ENCODE assay signal across 13 cellular contexts in the genomic region with DNA sequence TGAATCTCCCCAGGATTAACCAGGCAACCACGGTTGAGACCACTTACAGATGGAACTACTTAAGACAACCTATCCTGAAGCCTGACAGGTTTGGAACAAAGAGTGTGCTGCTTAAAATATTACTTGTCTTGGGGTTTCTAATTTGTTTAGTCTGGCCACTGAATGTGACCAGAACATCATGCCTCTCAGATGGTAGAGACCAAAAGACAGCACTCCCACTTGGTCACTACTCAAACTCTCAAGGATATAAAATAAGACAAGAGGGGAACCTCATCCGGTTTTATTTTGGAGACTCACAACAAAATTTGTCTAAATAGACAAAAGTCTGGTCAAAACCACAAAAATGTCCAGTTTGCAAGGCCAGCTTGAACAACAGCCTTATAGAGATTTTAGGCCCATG. TPM values are rescaled to one million over a fixed set of nuclear protein-coding genes. Genes with fewer than 3 reads are reported as not detected.
DNase-seq lines count a peak whose midpoint lies in the region; TF ChIP-seq lines count a peak whose summit lies in the region.
"Had no signal": no experiment of that assay in that cellular context is flagged by ENCODE, and none has a peak within 500 bp of the region (broad histone marks: within the 10 kb centered on the region; RNA-seq: fewer than 3 reads in every experiment).

No MANE protein-coding gene starts in this region.

- H3K18ac ChIP-seq in mesendoderm (ENCODE audit: low read length) = peak overlapping the region; percentile 7

- WGBS in mesendoderm (ENCODE audit: extremely low coverage, insufficient coverage, low lambda C conversion rate) = no CpG with 5 or more reads among the region's 2 CpGs

- H2BK120ac ChIP-seq in mesendoderm (ENCODE audit: low read depth, low read length) = peak overlapping the region; percentile 51

- H3K4me3 Mint-ChIP-seq in activated naive CD4-positive, alpha-beta T cell treated with anti-CD3 and anti-CD28 coated beads for 36 hours = no peak overlapping the region
- H3K4me3 Mint-ChIP-seq: CD4-positive, alpha-beta T cell; IgD-negative memory B cell had no signal

- H3K4me3 ChIP-seq in BJ (ENCODE audit: low read depth, low read length) (no peak overlapping the region), MM.1S (ENCODE audit: low read length) (no peak overlapping the region), astrocyte of the spinal cord (ENCODE audit: low read depth, low read length) (no peak overlapping the region), mesendoderm (ENCODE audit: low read length) (no peak overlapping the region), tibial artery (no peak overlapping the region)
- H3K4me3 ChIP-seq: GM23248 had no signal

- no peak overlapping the region for H3K4me2 ChIP-seq in MM.1S (ENCODE audit: low read depth, low read length)
- H3K4me2 ChIP-seq in mesendoderm (ENCODE audit: low read length) = no peak overlapping the region

- H3K36me3 Mint-ChIP-seq in activated naive CD4-positive, alpha-beta T cell treated with anti-CD3 and anti-CD28 coated beads for 36 hours (ENCODE audit: low read depth) = no peaks in the 10 kb centered on the region

- no peaks in the 10 kb centered on the region for H3K27me3 Mint-ChIP-seq in activated naive CD4-positive, alpha-beta T cell treated with anti-CD3 and anti-CD28 coated beads for 36 hours (ENCODE audit: low read depth)

- H3K23ac ChIP-seq in mesendoderm (ENCODE audit: low read length) = no peak overlapping the region

- no peak overlapping the region for H3K9ac ChIP-seq in MM.1S (ENCODE audit: low read length)
- H3K9ac ChIP-seq in mesendoderm (ENCODE audit: low read length) = no peak overlapping the region
- H3K9ac ChIP-seq: GM23248 had no signal

- DNase-seq in BJ (ENCODE audit: low read depth) (peak; percentile 56), MM.1S (no peak), astrocyte of the spinal cord (ENCODE audit: low read depth, low spot score) (peak; percentile 50), mesendoderm (no peak), head of caudate nucleus (no peak), tibial artery (no peak)
- DNase-seq in activated naive CD4-positive, alpha-beta T cell treated with anti-CD3 and anti-CD28 coated beads for 36 hours = no peak
- DNase-seq: C1 segment of cervical spinal cord; CD4-positive, alpha-beta T cell; DMS79; EL; GM23248 had no signal

- H3K79me2 ChIP-seq in MM.1S (ENCODE audit: low read length) = no peaks in the 10 kb centered on the region
- no peaks in the 10 kb centered on the region for H3K79me2 ChIP-seq in mesendoderm (ENCODE audit: control insufficient read depth, insufficient read depth, low read length)

- in situ Hi-C loops in astrocyte of the spinal cord (cut with HindIII; ENCODE audit: low sequenced_read_pairs) = no loop called here

- CTCF ChIA-PET in BJ (lab: Yijun Ruan, JAX) = interaction anchor here (0.6 kb wide), 1 partner anchor 494 kb away, joined by 3 read pairs; no protein-coding TSS in a partner anchor
- CTCF ChIA-PET in activated naive CD4-positive, alpha-beta T cell treated with anti-CD3 and anti-CD28 coated beads for 36 hours (lab: Charles Lee) = no interaction called here

- H3K9me3 ChIP-seq in MM.1S (replicated peaks; ENCODE audit: insufficient read depth, low read length) (no peaks in the 10 kb centered on the region), tibial artery (no peaks in the 10 kb centered on the region)

- peak overlapping the region; percentile 12 for H2AK5ac ChIP-seq in mesendoderm (ENCODE audit: low read length)

- intact Hi-C loops in activated naive CD4-positive, alpha-beta T cell treated with anti-CD3 and anti-CD28 coated beads for 36 hours (cut with micrococcal nuclease) = no loop called here
- intact Hi-C loops in head of caudate nucleus (cut with DNase I) = loop anchor here (10.0 kb wide), 2 partner anchors 167 to 777 kb away; a partner anchor contains a TSS
- intact Hi-C loops in tibial artery (cut with DNase I; ENCODE audit: low total_unique reads) = loop anchor here (10.0 kb wide), 1 partner anchor 317 kb away; no protein-coding TSS in a partner anchor

- peak overlapping the region; percentile 59 for H3K56ac ChIP-seq in mesendoderm (ENCODE audit: low read length)

- no peak overlapping the region for H4K8ac ChIP-seq in mesendoderm (ENCODE audit: low read depth, low read length)

- H4K20me1 ChIP-seq in MM.1S (ENCODE audit: insufficient read depth, low read length) = no peaks in the 10 kb centered on the region

- peaks cover 14% of the 10 kb centered on the region for H3F3A ChIP-seq in MM.1S (ENCODE audit: insufficient read depth, low read length)

- no peaks in the 10 kb centered on the region for H3K36me3 ChIP-seq in BJ (ENCODE audit: control insufficient read depth, insufficient read depth, low read length)
- no peaks in the 10 kb centered on the region for H3K36me3 ChIP-seq in MM.1S (replicated peaks; ENCODE audit: insufficient read depth, low read length)
- no peaks in the 10 kb centered on the region for H3K36me3 ChIP-seq in mesendoderm (ENCODE audit: control insufficient read depth, insufficient read depth, low read length)
- no peaks in the 10 kb centered on the region for H3K36me3 ChIP-seq in tibial artery

- TF ChIP-seq CTCF in BJ (IDR thresholded peaks at IDR 0.05; ENCODE audit: insufficient read depth, low read depth, low read length) (no peak), MM.1S (IDR thresholded peaks at IDR 0.05; ENCODE audit: low read length) (no peak), astrocyte of the spinal cord (IDR thresholded peaks at IDR 0.05; ENCODE audit: low read depth, low read length) (no peak), tibial artery (IDR thresholded peaks at IDR 0.05) (no peak)

- no peak overlapping the region for H4K5ac ChIP-seq in mesendoderm (ENCODE audit: low read length)

- no peak overlapping the region for H2BK15ac ChIP-seq in mesendoderm (replicated peaks; ENCODE audit: low read depth)

- 0 out of 2 replicates have a peak overlapping the region, but pooled peaks have one; percentile 1 for H2AFZ ChIP-seq in MM.1S (ENCODE audit: low read length)
- H2AFZ ChIP-seq: GM23248 had no signal

- peaks cover 11% of the 10 kb centered on the region for H3K4me1 Mint-ChIP-seq in activated naive CD4-positive, alpha-beta T cell treated with anti-CD3 and anti-CD28 coated beads for 36 hours (ENCODE audit: low read depth)

- no peak overlapping the region for H3K27ac ChIP-seq in MM.1S (ENCODE audit: low read length)
- peak overlapping the region; percentile 66 for H3K27ac ChIP-seq in mesendoderm (ENCODE audit: low read depth, low read length)
- no peak overlapping the region for H3K27ac ChIP-seq in tibial artery
- H3K27ac ChIP-seq: GM23248 had no signal

- peak overlapping the region; percentile 79 for H3K4ac ChIP-seq in mesendoderm (ENCODE audit: low read depth, low read length)

- H3K27ac Mint-ChIP-seq in activated naive CD4-positive, alpha-beta T cell treated with anti-CD3 and anti-CD28 coated beads for 36 hours = no peak overlapping the region
- H3K27ac Mint-ChIP-seq: CD4-positive, alpha-beta T cell; IgD-negative memory B cell had no signal

- no peaks in the 10 kb centered on the region for H3K27me3 ChIP-seq in BJ (ENCODE audit: control insufficient read depth, insufficient read depth, low read length)
- no peaks in the 10 kb centered on the region for H3K27me3 ChIP-seq in MM.1S (replicated peaks; ENCODE audit: insufficient read depth, low read length)
- no peaks in the 10 kb centered on the region for H3K27me3 ChIP-seq in mesendoderm (ENCODE audit: insufficient read depth, low read length, poor library complexity)
- no peaks in the 10 kb centered on the region for H3K27me3 ChIP-seq in tibial artery

- H3K9me3 Mint-ChIP-seq in activated naive CD4-positive, alpha-beta T cell treated with anti-CD3 and anti-CD28 coated beads for 36 hours = no peaks in the 10 kb centered on the region
- H3K9me3 Mint-ChIP-seq: CD4-positive, alpha-beta T cell; IgD-negative memory B cell had no signal

- POLR2A ChIA-PET in BJ (lab: Charles Lee) = no interaction called here

- no peaks in the 10 kb centered on the region for H3K9me2 ChIP-seq in MM.1S (replicated peaks; ENCODE audit: insufficient read depth, low read length)

- H2BK5ac ChIP-seq in mesendoderm (ENCODE audit: low read length) = peak overlapping the region; percentile 23

- H3K4me1 ChIP-seq in MM.1S (ENCODE audit: low read length) (peaks cover 25% of the 10 kb centered on the region), mesendoderm (ENCODE audit: control insufficient read depth, low read depth, low read length) (no peaks in the 10 kb centered on the region), tibial artery (peaks cover 0 to 13% (median 2%) of the 10 kb centered on the region in 4 donors)

- no peaks in the 10 kb centered on the region for H3K79me1 ChIP-seq in mesendoderm (ENCODE audit: low read length)

RNA-seq across cellular contexts. Expression of a gene that starts 15.4 kb away (rescaled TPM):
- polyA plus RNA-seq in BJ (2011; rRNA removed) = 35.6 and 44.5 TPM in 2 replicates
- polyA minus RNA-seq in BJ (2011; rRNA and poly(A)+ RNA removed) = 4.4 and 5.9 TPM in 2 replicates
- 146 TPM for polyA plus RNA-seq in mesendoderm (2013, experiment 1 of 2)
- polyA plus RNA-seq in mesendoderm (2013, experiment 2 of 2) = 197 TPM
- total RNA-seq in activated naive CD4-positive, alpha-beta T cell treated with anti-CD3 and anti-CD28 coated beads for 36 hours = 10 to 100 TPM; 67.4 to 71.8 TPM

RNA-seq across cellular contexts. Expression of a gene that starts 15.6 kb away (rescaled TPM):
- polyA plus RNA-seq in BJ (2011; rRNA removed) = 50.8 and 101 TPM in 2 replicates
- 6.4 and 7.0 TPM in 2 replicates for polyA minus RNA-seq in BJ (2011; rRNA and poly(A)+ RNA removed)
- 351 TPM for polyA plus RNA-seq in mesendoderm (2013, experiment 1 of 2)
- polyA plus RNA-seq in mesendoderm (2013, experiment 2 of 2) = 360 TPM
- 100 to 1,000 TPM; 199 to 221 TPM for total RNA-seq in activated naive CD4-positive, alpha-beta T cell treated with anti-CD3 and anti-CD28 coated beads for 36 hours

RNA-seq across cellular contexts. Expression of a gene that starts 35.7 kb away (rescaled TPM):
- polyA plus RNA-seq in BJ (2011; rRNA removed) = 4.2 and 4.8 TPM in 2 replicates
- polyA minus RNA-seq in BJ (2011; rRNA and poly(A)+ RNA removed) = 1.6 and 2.7 TPM in 2 replicates
- polyA plus RNA-seq in mesendoderm (2013, experiment 1 of 2) = 3.9 TPM
- 3.9 TPM for polyA plus RNA-seq in mesendoderm (2013, experiment 2 of 2)
- 1 to 10 TPM in 1 of 2 experiments, under 1 TPM in 1; 0.93 to 2.0 TPM for total RNA-seq in activated naive CD4-positive, alpha-beta T cell treated with anti-CD3 and anti-CD28 coated beads for 36 hours

Comparison
In these comparisons a context has a peak if more than half of its experiments do, and no peak if none do; other contexts are left out.
1. DNase-seq: peak in BJ (single experiment) and astrocyte of the spinal cord (single experiment); none in MM.1S (single experiment), mesendoderm (single experiment), activated naive CD4-positive, alpha-beta T cell treated with anti-CD3 and anti-CD28 coated beads for 36 hours (single experiment), head of caudate nucleus (0 of 42) and tibial artery (0 of 2).